ENCODE assay signal across 9 cellular contexts in the genomic region with DNA sequence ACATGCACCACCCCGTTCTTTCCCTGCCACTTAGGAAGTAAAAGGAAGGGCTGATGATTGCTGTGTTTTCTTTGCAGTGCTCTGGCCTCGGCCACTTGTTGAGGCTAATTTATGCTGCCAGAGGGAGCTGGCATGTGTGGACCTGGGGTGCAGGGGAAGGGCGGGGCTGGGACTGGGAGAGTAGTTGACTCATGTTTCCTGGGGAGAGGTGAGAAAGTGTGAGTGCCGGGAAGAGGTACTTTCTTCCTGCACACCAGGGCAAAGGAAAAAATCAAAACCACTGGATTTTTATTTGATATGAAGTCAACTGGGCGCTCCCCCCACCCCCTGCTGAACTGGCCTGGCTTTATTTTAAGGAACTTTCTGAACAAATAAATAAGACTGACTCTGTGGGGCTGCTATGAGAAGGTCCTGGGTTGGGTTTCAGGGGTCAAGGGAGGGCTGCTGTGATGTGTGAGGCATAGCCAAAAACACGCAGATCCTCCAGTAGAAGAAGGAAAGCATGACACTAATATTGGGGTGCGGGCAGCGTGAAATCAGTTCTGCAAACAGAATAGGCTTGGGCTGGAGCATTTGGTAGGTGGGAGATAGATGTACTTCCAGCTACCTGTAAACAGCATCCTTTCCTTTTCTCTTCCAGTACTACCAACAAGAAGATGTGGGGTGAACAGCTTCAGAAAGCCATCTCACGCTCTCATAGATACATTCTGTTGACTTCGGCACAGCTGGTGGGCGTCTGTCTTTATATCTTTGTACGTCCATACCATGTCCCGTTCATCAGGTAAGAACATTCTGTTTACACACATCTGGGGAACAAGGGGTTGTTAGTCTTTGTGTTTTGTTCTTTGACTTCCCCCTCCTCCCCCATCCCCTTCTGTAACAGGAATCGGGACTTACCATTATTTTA.
DNase-seq lines count a peak whose midpoint lies in the region; ATAC-seq, FAIRE-seq and TF ChIP-seq lines count a peak whose summit lies in the region.
"Had no signal": no experiment of that assay in that cellular context is flagged by ENCODE, and none has a peak within 500 bp of the region (broad histone marks: within the 10 kb centered on the region; RNA-seq: fewer than 3 reads in every experiment).

No MANE protein-coding gene starts in this region.

- in situ Hi-C loops in astrocyte of the spinal cord (cut with HindIII; ENCODE audit: low sequenced_read_pairs), result no loop called here

- H3K9me3 ChIP-seq in left lung, result no peaks in the 10 kb centered on the region

- H3K36me3 ChIP-seq in ACC112 (ENCODE audit: insufficient read depth, low read length), result peaks cover 10% of the 10 kb centered on the region
- H3K36me3 ChIP-seq in left lung, result peaks cover 0 to 39% of the 10 kb centered on the region in 2 donors

- peaks cover 2% of the 10 kb centered on the region for H3K79me2 ChIP-seq in ACC112 (ENCODE audit: control insufficient read depth, insufficient read depth, low read length, unreplicated experiment)

- H3K27ac ChIP-seq in ACC112 (ENCODE audit: low read depth, low read length) (peak overlapping the region; percentile 97), left lung (peak overlapping the region in 1 of 2 donors; percentile 63)

- peak; percentile 93 for ATAC-seq in left lung
- no peak for ATAC-seq in left lobe of liver
- no peak for ATAC-seq in GM21619 (IDR thresholded peaks at IDR 0.05; ENCODE audit: unreplicated experiment)
- ATAC-seq in GM21737 (IDR thresholded peaks at IDR 0.05; ENCODE audit: unreplicated experiment), result no peak
- no peak for ATAC-seq in GM19035 (IDR thresholded peaks at IDR 0.05; ENCODE audit: unreplicated experiment)

- H3K4me1 ChIP-seq in ACC112 (ENCODE audit: control insufficient read depth, insufficient read depth, low read length, unreplicated experiment), result peaks cover 38% of the 10 kb centered on the region
- peaks cover 6 to 27% of the 10 kb centered on the region in 2 donors for H3K4me1 ChIP-seq in left lung

- intact Hi-C loops in left lung (cut with DNase I), result no loop called here

- FAIRE-seq in HTR-8/SVneo (lab: Jason Lieb, UNC), result no peak

- TF ChIP-seq CTCF in astrocyte of the spinal cord (IDR thresholded peaks at IDR 0.05; ENCODE audit: low read depth, low read length), result no peak
- no peak for TF ChIP-seq CTCF in left lung (IDR thresholded peaks at IDR 0.05)

- DNase-seq in HTR-8/SVneo (ENCODE audit: insufficient read length, low spot score) (peak; percentile 73), astrocyte of the spinal cord (ENCODE audit: low read depth, low spot score) (peak; percentile 87), left lung (peak; percentile 86 to 89), left lobe of liver (ENCODE audit: low spot score) (no peak)
- DNase-seq: cerebellar nuclear complex had no signal

- H3K27me3 ChIP-seq in ACC112 (ENCODE audit: insufficient read depth, low read length), result no peaks in the 10 kb centered on the region
- H3K27me3 ChIP-seq in left lung, result no peaks in the 10 kb centered on the region

- no peak overlapping the region for H2AFZ ChIP-seq in ACC112 (ENCODE audit: low read length, unreplicated experiment)

- H3K4me3 ChIP-seq in ACC112 (ENCODE audit: low read depth, low read length) (peak overlapping the region; percentile 17; the same call in 1 of the 2 replicates), astrocyte of the spinal cord (ENCODE audit: low read depth, low read length) (no peak overlapping the region), left lung (no peak overlapping the region)
